10 cellular contexts compared by ENCODE assay signal in the genomic region with DNA sequence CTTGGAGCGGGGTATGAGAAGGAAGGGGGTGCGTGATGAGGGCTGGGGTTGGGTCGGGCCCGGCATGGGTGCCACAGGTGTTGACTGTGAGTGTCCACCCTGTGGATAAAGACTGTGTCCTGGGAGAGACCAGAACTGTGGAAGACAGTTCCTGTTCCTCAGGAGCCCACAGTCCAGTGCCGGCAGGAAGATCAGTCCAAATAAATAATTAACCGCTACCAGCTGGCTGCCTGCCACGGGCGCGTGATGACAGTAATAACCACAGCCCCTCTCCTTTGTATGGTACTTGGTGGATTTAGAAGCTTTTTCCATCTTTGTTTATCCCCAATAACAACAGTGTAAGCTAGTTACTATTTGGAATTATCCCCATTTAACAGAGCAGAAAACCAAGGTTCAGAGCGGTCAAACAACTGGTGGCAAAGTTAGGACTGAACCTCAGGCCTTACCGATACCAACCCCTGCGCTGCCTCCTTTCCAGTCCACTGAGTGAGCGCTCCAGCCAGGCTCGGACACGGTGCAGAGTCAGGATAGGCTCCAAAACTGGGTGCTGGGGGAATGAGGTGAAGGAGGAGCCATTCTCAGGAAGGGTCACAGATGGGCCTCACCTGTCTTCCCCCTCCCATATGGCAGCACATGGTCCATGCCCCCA. TPM values are rescaled to one million over a fixed set of nuclear protein-coding genes. Genes with fewer than 3 reads are reported as not detected.
DNase-seq lines count a peak whose midpoint lies in the region; ATAC-seq and TF ChIP-seq lines count a peak whose summit lies in the region.
"Had no signal": no experiment of that assay in that cellular context is flagged by ENCODE, and none has a peak within 500 bp of the region (broad histone marks: within the 10 kb centered on the region; RNA-seq: fewer than 3 reads in every experiment).

No MANE protein-coding gene starts in this region.

- H3K27me3 ChIP-seq in CD4-positive, alpha-beta T cell (ENCODE audit: control insufficient read depth, insufficient read depth, low read length): no peaks in the 10 kb centered on the region

- POLR2A ChIA-PET in CD4-positive, alpha-beta T cell (lab: Charles Lee): no interaction called here

- H3K27me3 Mint-ChIP-seq in CD4-positive, alpha-beta T cell: no peaks in the 10 kb centered on the region
- no peaks in the 10 kb centered on the region for H3K27me3 Mint-ChIP-seq in progenitor cell of endocrine pancreas
- H3K27me3 Mint-ChIP-seq in activated T-helper 2 cell treated with anti-CD3 and anti-CD28 coated beads, Interferon-gamma antibody, Interleukin-2, Interleukin-4, amounts not matched to agents 10 μg/mL and 5 μg/mL and 100 μg/mL, durations not matched to agents 14 hours and 24 hours and 36 hours (ENCODE audit: low read depth): peaks cover 13% of the 10 kb centered on the region
- H3K27me3 Mint-ChIP-seq: activated naive CD8-positive, alpha-beta T cell had no signal

- H3K36me3 Mint-ChIP-seq in CD4-positive, alpha-beta T cell (ENCODE audit: low read depth): peaks cover 5% of the 10 kb centered on the region
- no peaks in the 10 kb centered on the region for H3K36me3 Mint-ChIP-seq in progenitor cell of endocrine pancreas (ENCODE audit: insufficient read depth)
- no peaks in the 10 kb centered on the region for H3K36me3 Mint-ChIP-seq in activated T-helper 2 cell treated with anti-CD3 and anti-CD28 coated beads, Interferon-gamma antibody, Interleukin-2, Interleukin-4, amounts not matched to agents 10 μg/mL and 5 μg/mL and 100 μg/mL, durations not matched to agents 14 hours and 24 hours and 36 hours (ENCODE audit: low read depth)
- H3K36me3 Mint-ChIP-seq: activated naive CD8-positive, alpha-beta T cell had no signal

- H3K9me3 ChIP-seq in CD4-positive, alpha-beta T cell (ENCODE audit: control insufficient read depth, low read length): no peaks in the 10 kb centered on the region

- peaks cover 32% of the 10 kb centered on the region for H3K4me1 Mint-ChIP-seq in CD4-positive, alpha-beta T cell (ENCODE audit: low read depth)
- H3K4me1 Mint-ChIP-seq in progenitor cell of endocrine pancreas (ENCODE audit: low read depth): peaks cover 57% of the 10 kb centered on the region
- H3K4me1 Mint-ChIP-seq in activated T-helper 2 cell treated with anti-CD3 and anti-CD28 coated beads, Interferon-gamma antibody, Interleukin-2, Interleukin-4, amounts not matched to agents 10 μg/mL and 5 μg/mL and 100 μg/mL, durations not matched to agents 14 hours and 24 hours and 36 hours (ENCODE audit: low read depth): peaks cover 10% of the 10 kb centered on the region

- H3K4me3 Mint-ChIP-seq in CD4-positive, alpha-beta T cell: peak overlapping the region; percentile 20
- H3K4me3 Mint-ChIP-seq in progenitor cell of endocrine pancreas (ENCODE audit: low read depth): no peak overlapping the region
- no peak overlapping the region for H3K4me3 Mint-ChIP-seq in activated T-helper 2 cell treated with anti-CD3 and anti-CD28 coated beads, Interferon-gamma antibody, Interleukin-2, Interleukin-4, amounts not matched to agents 10 μg/mL and 5 μg/mL and 100 μg/mL, durations not matched to agents 14 hours and 24 hours and 36 hours (ENCODE audit: low read depth)
- H3K4me3 Mint-ChIP-seq: activated naive CD8-positive, alpha-beta T cell had no signal

- CTCF ChIA-PET in CD4-positive, alpha-beta T cell (lab: Charles Lee): no interaction called here

- intact Hi-C loops in CD4-positive, alpha-beta T cell (cut with DNase I, micrococcal nuclease): loop anchor here in 1 of 2 experiments (5.0 kb wide), 2 partner anchors 73 to 1027 kb away; no protein-coding TSS in a partner anchor
- intact Hi-C loops in activated T-helper 2 cell treated with anti-CD3 and anti-CD28 coated beads, Interferon-gamma antibody, Interleukin-2, Interleukin-4, amounts not matched to agents 10 μg/mL and 5 μg/mL and 100 μg/mL, durations not matched to agents 14 hours and 24 hours and 36 hours (cut with micrococcal nuclease): loop anchor here (10.0 kb wide), 1 partner anchor 121 kb away; no protein-coding TSS in a partner anchor

- ATAC-seq in CD4-positive, alpha-beta T cell (ENCODE audit: poor library complexity): no peak
- ATAC-seq in GM19395 (IDR thresholded peaks at IDR 0.05; ENCODE audit: unreplicated experiment): no peak

- H3K27ac Mint-ChIP-seq in CD4-positive, alpha-beta T cell: no peak overlapping the region
- peak overlapping the region; percentile 10 for H3K27ac Mint-ChIP-seq in progenitor cell of endocrine pancreas
- no peak overlapping the region for H3K27ac Mint-ChIP-seq in activated T-helper 2 cell treated with anti-CD3 and anti-CD28 coated beads, Interferon-gamma antibody, Interleukin-2, Interleukin-4, amounts not matched to agents 10 μg/mL and 5 μg/mL and 100 μg/mL, durations not matched to agents 14 hours and 24 hours and 36 hours
- H3K27ac Mint-ChIP-seq: activated naive CD8-positive, alpha-beta T cell had no signal

- DNase-seq in CD4-positive, alpha-beta T cell: no peak
- peak; percentile 42 for DNase-seq in NCI-H69 (lab: John Stamatoyannopoulos, UW)
- peak; percentile 56 for DNase-seq in fibroblast of villous mesenchyme (ENCODE audit: low read depth)
- no peak for DNase-seq in progenitor cell of endocrine pancreas (ENCODE audit: low spot score, unreplicated experiment)
- DNase-seq in SW 1271 (lab: John Stamatoyannopoulos, UW): no peak
- DNase-seq in NOMO-1 treated with DMSO at 0.1 percent for 48 hours (lab: John Stamatoyannopoulos, UW; ENCODE audit: unreplicated experiment): no peak
- no peak for DNase-seq in activated T-helper 2 cell treated with anti-CD3 and anti-CD28 coated beads, Interferon-gamma antibody, Interleukin-2, Interleukin-4, amounts not matched to agents 10 μg/mL and 5 μg/mL and 100 μg/mL, durations not matched to agents 14 hours and 24 hours and 36 hours (ENCODE audit: low spot score)

- H3K9me3 Mint-ChIP-seq in CD4-positive, alpha-beta T cell: no peaks in the 10 kb centered on the region
- H3K9me3 Mint-ChIP-seq in progenitor cell of endocrine pancreas (ENCODE audit: low read depth): no peaks in the 10 kb centered on the region
- no peaks in the 10 kb centered on the region for H3K9me3 Mint-ChIP-seq in activated T-helper 2 cell treated with anti-CD3 and anti-CD28 coated beads, Interferon-gamma antibody, Interleukin-2, Interleukin-4, amounts not matched to agents 10 μg/mL and 5 μg/mL and 100 μg/mL, durations not matched to agents 14 hours and 24 hours and 36 hours

- H3K27ac ChIP-seq in CD4-positive, alpha-beta T cell (ENCODE audit: low read depth, low read length): no peak overlapping the region
- H3K27ac ChIP-seq: KMS-11 had no signal

- no peak for TF ChIP-seq CTCF in CD4-positive, alpha-beta T cell (IDR thresholded peaks at IDR 0.05)
- TF ChIP-seq CTCF in fibroblast of villous mesenchyme (IDR thresholded peaks at IDR 0.05; ENCODE audit: insufficient read depth, low read depth, low read length): no peak
- no peak for TF ChIP-seq CTCF in progenitor cell of endocrine pancreas (IDR thresholded peaks at IDR 0.05; ENCODE audit: unreplicated experiment)

- no peak overlapping the region for H3K4me3 ChIP-seq in fibroblast of villous mesenchyme (ENCODE audit: low read depth, low read length)

RNA-seq across cellular contexts. Expression of a gene that starts 5.1 kb away (rescaled TPM):
- 10 to 100 TPM; 14.6 to 15.5 TPM for total RNA-seq in CD4-positive, alpha-beta T cell
- 23.3 and 30.9 TPM in 2 replicates for total RNA-seq in fibroblast of villous mesenchyme
- total RNA-seq in progenitor cell of endocrine pancreas: 81.6 and 85.2 TPM in 2 replicates
- total RNA-seq in activated T-helper 2 cell treated with anti-CD3 and anti-CD28 coated beads, Interferon-gamma antibody, Interleukin-2, Interleukin-4, amounts not matched to agents 10 μg/mL and 5 μg/mL and 100 μg/mL, durations not matched to agents 14 hours and 24 hours and 36 hours: 79.2 and 80.4 TPM in 2 replicates

Comparison
In these comparisons a context has a peak if more than half of its experiments do, and no peak if none do; other contexts are left out.
1. DNase-seq: peak in NCI-H69 (single experiment) and fibroblast of villous mesenchyme (single experiment); none in CD4-positive, alpha-beta T cell (0 of 10), progenitor cell of endocrine pancreas (single experiment), SW 1271 (0 of 2), NOMO-1 treated with DMSO at 0.1 percent for 48 hours (single experiment) and activated T-helper 2 cell treated with anti-CD3 and anti-CD28 coated beads, Interferon-gamma antibody, Interleukin-2, Interleukin-4, amounts not matched to agents 10 μg/mL and 5 μg/mL and 100 μg/mL, durations not matched to agents 14 hours and 24 hours and 36 hours (single experiment).